In genomic region chr3:188728371-188728896, GRCh38 we compare ENCODE assay signal across 19 cellular contexts.
"Had no signal": no experiment of that assay in that cellular context is flagged by ENCODE, and none has a peak within 500 bp of the region (broad histone marks: within the 10 kb centered on the region; RNA-seq: fewer than 3 reads in every experiment).

No MANE protein-coding gene starts in this region.

- H3K27ac ChIP-seq: left lung, right lobe of liver, suprapubic skin, tibial artery, upper lobe of right lung had no signal

- H3K27me3 Mint-ChIP-seq: activated CD8-positive, alpha-beta T cell treated with anti-CD3 and anti-CD28 coated beads for 36 hours; activated naive CD8-positive, alpha-beta T cell; progenitor cell of endocrine pancreas; T-cell had no signal

- ATAC-seq: activated CD8-positive, alpha-beta T cell treated with anti-CD3 and anti-CD28 coated beads for 36 hours; mucosa of descending colon; right lobe of liver; upper lobe of right lung had no signal

- H3K36me3 ChIP-seq: left lung, right lobe of liver, suprapubic skin, upper lobe of right lung had no signal

- H3K9me3 Mint-ChIP-seq: activated CD8-positive, alpha-beta T cell treated with anti-CD3 and anti-CD28 coated beads for 36 hours; activated T-helper 2 cell treated with anti-CD3 and anti-CD28 coated beads, Interferon-gamma antibody, Interleukin-2, Interleukin-4, amounts not matched to agents 10 μg/mL and 5 μg/mL and 100 μg/mL, durations not matched to agents 14 hours and 24 hours and 36 hours; nephron; T-cell had no signal

- H3K4me3 ChIP-seq: left lung, lung, mucosa of descending colon, right lobe of liver, suprapubic skin, tibial artery, upper lobe of right lung had no signal

- DNase-seq: activated CD4-positive, alpha-beta T cell treated with anti-CD3 and anti-CD28 coated beads, Interleukin-2, amount 50 U/mL, for 1 hour; activated CD8-positive, alpha-beta T cell treated with anti-CD3 and anti-CD28 coated beads for 36 hours; anterior cingulate cortex; dermis blood vessel endothelial cell; effector CD4-positive, alpha-beta T cell; kidney glomerular epithelial cell; left lung; mucosa of descending colon; right lobe of liver; stimulated activated CD4-positive, alpha-beta T cell treated with anti-CD3 and anti-CD28 coated beads, Interleukin-4, amount 100 ng/mL, for 1 hour; T-cell; tibial artery; upper lobe of right lung had no signal

- H3K9me3 ChIP-seq: left lung, mucosa of descending colon, right lobe of liver, suprapubic skin, tibial artery, upper lobe of right lung had no signal

- H3K27ac Mint-ChIP-seq: activated CD8-positive, alpha-beta T cell treated with anti-CD3 and anti-CD28 coated beads for 36 hours; activated naive CD8-positive, alpha-beta T cell; activated T-helper 2 cell treated with anti-CD3 and anti-CD28 coated beads, Interferon-gamma antibody, Interleukin-2, Interleukin-4, amounts not matched to agents 10 μg/mL and 5 μg/mL and 100 μg/mL, durations not matched to agents 14 hours and 24 hours and 36 hours; nephron; progenitor cell of endocrine pancreas had no signal

- H3K27me3 ChIP-seq: left lung, right lobe of liver, suprapubic skin, tibial artery, upper lobe of right lung had no signal

- H3K4me3 Mint-ChIP-seq: activated CD8-positive, alpha-beta T cell treated with anti-CD3 and anti-CD28 coated beads for 36 hours; activated naive CD8-positive, alpha-beta T cell; nephron; T-cell had no signal

- H3K4me1 ChIP-seq: suprapubic skin had no signal
